9 cellular contexts compared by ENCODE assay signal in the genomic region with DNA sequence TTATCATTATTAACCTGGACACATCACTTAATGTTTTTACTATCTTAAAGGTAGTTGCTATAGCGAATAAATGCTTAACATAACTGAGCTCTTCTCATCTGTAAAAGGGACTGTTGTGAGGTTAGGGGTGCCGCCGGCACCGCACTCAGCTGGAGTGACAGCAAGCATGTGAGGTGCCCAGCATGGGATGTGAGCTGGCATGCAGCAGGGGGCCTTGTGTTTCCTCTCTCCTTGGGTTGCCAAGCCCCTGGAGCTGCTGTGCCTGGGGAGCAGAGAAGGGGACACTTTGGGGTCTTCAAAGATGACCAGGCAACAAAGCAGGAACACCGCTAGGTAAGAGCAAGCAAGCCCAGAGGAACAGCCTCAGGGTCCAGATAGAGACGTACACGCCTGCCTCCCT. TPM values are rescaled to one million over a fixed set of nuclear protein-coding genes. Genes with fewer than 3 reads are reported as not detected.
DNase-seq lines count a peak whose midpoint lies in the region; ATAC-seq, FAIRE-seq and TF ChIP-seq lines count a peak whose summit lies in the region.
"Had no signal": no experiment of that assay in that cellular context is flagged by ENCODE, and none has a peak within 500 bp of the region (broad histone marks: within the 10 kb centered on the region; RNA-seq: fewer than 3 reads in every experiment).

No MANE protein-coding gene starts in this region.

- H3K27me3 ChIP-seq in ACC112 (ENCODE audit: insufficient read depth, low read length) = no peaks in the 10 kb centered on the region
- no peaks in the 10 kb centered on the region for H3K27me3 ChIP-seq in dorsolateral prefrontal cortex

- no peak for FAIRE-seq in GM12891 (lab: Jason Lieb, UNC)

- H3K36me3 Mint-ChIP-seq in neural crest cell (ENCODE audit: low read depth) = no peaks in the 10 kb centered on the region

- peaks cover 50% of the 10 kb centered on the region for H3K4me1 ChIP-seq in ACC112 (ENCODE audit: control insufficient read depth, insufficient read depth, low read length, unreplicated experiment)

- no peaks in the 10 kb centered on the region for H3K9me3 Mint-ChIP-seq in neural crest cell

- TF ChIP-seq CTCF in dorsolateral prefrontal cortex (IDR thresholded peaks at IDR 0.05 in 54 of 56, conservative IDR thresholded peaks at IDR 0.05 in 2 of 56; ENCODE audit: low read depth in 1 of 56, partially characterized antibody in 56 of 56) = no peak
- no peak for TF ChIP-seq CTCF in neural crest cell (conservative IDR thresholded peaks at IDR 0.05)

- no peak for ATAC-seq in HG03342 (IDR thresholded peaks at IDR 0.05; ENCODE audit: unreplicated experiment)

- no peak overlapping the region for H2AFZ ChIP-seq in ACC112 (ENCODE audit: low read length, unreplicated experiment)

- H3K27ac ChIP-seq in ACC112 (ENCODE audit: low read depth, low read length) (peak overlapping the region; percentile 72), dorsolateral prefrontal cortex (peak overlapping the region in 57 of 59 donors; percentile 2 to 90 (median 81))

- peaks cover 34% of the 10 kb centered on the region for H3K27me3 Mint-ChIP-seq in neural crest cell (ENCODE audit: low read depth)

- no peak for TF ChIP-seq POLR2A in GM12891 (IDR thresholded peaks at IDR 0.05; ENCODE audit: low read depth, low read length)

- H3K27ac Mint-ChIP-seq in neural crest cell (ENCODE audit: unreplicated experiment) = no peak overlapping the region

- peaks cover 36% of the 10 kb centered on the region for H3K4me1 Mint-ChIP-seq in neural crest cell

- peaks cover 8% of the 10 kb centered on the region; the same call in 1 of the 2 replicates for H3K36me3 ChIP-seq in ACC112 (ENCODE audit: insufficient read depth, low read length)

- peaks cover 38% of the 10 kb centered on the region for H3K79me2 ChIP-seq in ACC112 (ENCODE audit: control insufficient read depth, insufficient read depth, low read length, unreplicated experiment)

- intact Hi-C loops in dorsolateral prefrontal cortex (cut with DNase I) = loop anchor here in 1 of 2 donors (10.0 kb wide), 1 partner anchor 83 kb away; a partner anchor contains a TSS

- H3K4me3 Mint-ChIP-seq in neural crest cell = peak overlapping the region; percentile 66

- DNase-seq in NCI-H69 (lab: John Stamatoyannopoulos, UW) (peak; percentile 57), dorsolateral prefrontal cortex (peak in 3 of 10 donors; percentile 22 to 40 (median 26)), neural crest cell (ENCODE audit: low read depth, low spot score) (no peak), GM12891 (ENCODE audit: insufficient read length, low spot score) (no peak), NCI-H774 (lab: John Stamatoyannopoulos, UW) (no peak), AG08395 (ENCODE audit: low spot score) (no peak)
- DNase-seq: KBM-7 had no signal

- H3K4me3 ChIP-seq in ACC112 (ENCODE audit: low read depth, low read length) (no peak overlapping the region; the same call in 1 of the 2 replicates), dorsolateral prefrontal cortex (peak overlapping the region in 25 of 59 donors; percentile 3 to 61 (median 35))

TF ChIP-seq in GM12891, 5 proteins besides CTCF, POLR2A, EP300 and RAD21:
- no peak for TF ChIP-seq POU2F2 (IDR thresholded peaks at IDR 0.05; ENCODE audit: low read depth, low read length)
- TF ChIP-seq TAF1 (IDR thresholded peaks at IDR 0.05; ENCODE audit: low read depth, low read length) = no peak
- TF ChIP-seq SPI1 (IDR thresholded peaks at IDR 0.05; ENCODE audit: low read depth, low read length) = no peak
- TF ChIP-seq POLR2AphosphoS5 (IDR thresholded peaks at IDR 0.05; ENCODE audit: low read depth, low read length) = no peak
- no peak for TF ChIP-seq PAX5 (IDR thresholded peaks at IDR 0.05; ENCODE audit: insufficient read depth, low read length, severe bottlenecking)

RNA-seq across cellular contexts. Expression of a gene that starts 2.1 kb away (rescaled TPM):
- total RNA-seq in dorsolateral prefrontal cortex (1 to 10 TPM in 96 of 120 experiments, under 1 TPM in 24; 0.46 to 7.2 (median 1.7) TPM), neural crest cell (3.0 and 3.6 TPM in 2 replicates)
- 16.7 TPM for polyA plus RNA-seq in GM12891 (2012; ENCODE audit: low read depth, missing spikeins)

RNA-seq across cellular contexts. Expression of a gene that starts 42.3 kb away (rescaled TPM):
- total RNA-seq in dorsolateral prefrontal cortex = 100 to 1,000 TPM in 57 of 120 experiments, 10 to 100 TPM in 63; 44.2 to 132 (median 98.7) TPM
- total RNA-seq in neural crest cell = 77.3 and 83.4 TPM in 2 replicates
- 36.4 TPM for polyA plus RNA-seq in GM12891 (2012; ENCODE audit: low read depth, missing spikeins)
